In genomic region chr2:143698350-143698749, GRCh38 we compare ENCODE assay signal across 10 cellular contexts.
"Had no signal": no experiment of that assay in that cellular context is flagged by ENCODE, and none has a peak within 500 bp of the region (broad histone marks: within the 10 kb centered on the region; RNA-seq: fewer than 3 reads in every experiment).

No MANE protein-coding gene starts in this region.

- H3K9me3 Mint-ChIP-seq: endodermal cell, memory B cell, nephron progenitor cell had no signal

- FAIRE-seq: kidney had no signal

- H3K27ac Mint-ChIP-seq: endodermal cell, memory B cell, nephron progenitor cell had no signal

- DNase-seq: aorta, endodermal cell, erythroblast, kidney, left ventricle myocardium inferior, nephron progenitor cell, tibial artery had no signal

- H3K4me3 Mint-ChIP-seq: endodermal cell, memory B cell, nephron progenitor cell had no signal

- ATAC-seq: sciatic nerve, SK-N-SH treated with all-trans-retinoic acid at 6 μM for 48 hours had no signal

- H3K27me3 Mint-ChIP-seq: memory B cell had no signal
